16 cellular contexts compared by ENCODE assay signal in the genomic region with DNA sequence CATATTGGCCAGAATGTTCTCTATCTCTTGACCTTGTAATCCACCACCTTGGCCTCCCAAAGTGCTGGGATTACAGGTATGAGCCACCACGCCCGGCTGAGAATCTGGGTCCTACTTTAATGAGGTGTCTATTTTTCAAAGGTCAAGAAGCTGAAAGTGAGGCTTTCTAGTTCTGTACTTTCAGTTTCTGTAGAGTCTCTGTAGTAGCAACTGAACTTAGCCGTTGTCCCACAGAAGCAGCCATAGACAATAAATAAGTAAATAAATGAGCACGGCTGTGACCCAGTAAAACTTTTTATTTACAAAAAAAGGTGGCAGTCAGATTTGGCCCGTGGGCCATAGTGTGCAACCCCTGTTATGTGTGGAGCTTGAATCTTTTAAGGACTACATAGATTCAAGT.
DNase-seq lines count a peak whose midpoint lies in the region; ATAC-seq and TF ChIP-seq lines count a peak whose summit lies in the region.
"Had no signal": no experiment of that assay in that cellular context is flagged by ENCODE, and none has a peak within 500 bp of the region (broad histone marks: within the 10 kb centered on the region; RNA-seq: fewer than 3 reads in every experiment).

No MANE protein-coding gene starts in this region.

- intact Hi-C loops in Caco-2 (cut with micrococcal nuclease; ENCODE audit: unreplicated experiment) = no loop called here

- no peaks in the 10 kb centered on the region for H3K27me3 Mint-ChIP-seq in Caco-2 (ENCODE audit: insufficient read depth, unreplicated experiment)

- H3K4me3 ChIP-seq in GM12864 (ENCODE audit: low read depth, low read length) = no peak overlapping the region; the same call in 1 of the 2 replicates
- H3K4me3 ChIP-seq in Caco-2 (ENCODE audit: low read depth, low read length) = no peak overlapping the region
- H3K4me3 ChIP-seq: cardiac muscle cell, smooth muscle cell had no signal

- in situ Hi-C loops in KBM-7 (cut with MboI; ENCODE audit: low pct_unique_long_range_greater_than_20kb, low sequenced_read_pairs) = loop anchor here (25.0 kb wide), 2 partner anchors 301 to 576 kb away; no protein-coding TSS in a partner anchor

- peaks cover 39% of the 10 kb centered on the region for H3K4me1 ChIP-seq in Caco-2

- H3K4me3 Mint-ChIP-seq in Caco-2 (ENCODE audit: unreplicated experiment) = no peak overlapping the region
- H3K4me3 Mint-ChIP-seq: activated T-helper 1 cell treated with anti-CD3 and anti-CD28 coated beads, Interleukin-12 subunit alpha, Interleukin-12 subunit beta, Interleukin-2, Interleukin-4 antibody, amounts not matched to agents 30 ng/mL and 10 ng/mL and 1 ng/mL, durations not matched to agents 14 hours and 24 hours and 36 hours; immature natural killer cell; naive B cell had no signal

- H3K36me3 Mint-ChIP-seq in Caco-2 (ENCODE audit: insufficient read depth, unreplicated experiment) = no peaks in the 10 kb centered on the region
- H3K36me3 Mint-ChIP-seq: naive B cell had no signal

- ATAC-seq in GM19324 (IDR thresholded peaks at IDR 0.05; ENCODE audit: low FRiP score, unreplicated experiment) = peak; percentile 82
- ATAC-seq in HG02623 (IDR thresholded peaks at IDR 0.05; ENCODE audit: unreplicated experiment) = peak; percentile 68
- peak; percentile 83 for ATAC-seq in HG03342 (IDR thresholded peaks at IDR 0.05; ENCODE audit: unreplicated experiment)

- DNase-seq in GM12864 (ENCODE audit: low read depth) (peak; percentile 39), LoVo (ENCODE audit: low spot score) (no peak), KBM-7 (no peak), Caco-2 (no peak), pons (ENCODE audit: low spot score) (no peak)
- DNase-seq: immature natural killer cell, naive B cell, NCI-H510A, SHP77, WERI-Rb-1 had no signal

- CTCF ChIA-PET in Caco-2 (lab: Charles Lee) = no interaction called here

- H3K9me3 ChIP-seq in Caco-2 = no peaks in the 10 kb centered on the region

- no peaks in the 10 kb centered on the region for H3K27me3 ChIP-seq in Caco-2 (replicated peaks; ENCODE audit: control insufficient read depth, insufficient read depth, low read length)
- H3K27me3 ChIP-seq: cardiac muscle cell had no signal

- BruUV-seq in Caco-2 (replicated peaks; lab: Mats Ljungman, UMichigan) = no TSS peak

- peaks cover 36% of the 10 kb centered on the region for H3K4me1 Mint-ChIP-seq in Caco-2 (ENCODE audit: low read depth, unreplicated experiment)
- H3K4me1 Mint-ChIP-seq: naive B cell had no signal

- POLR2A ChIA-PET in Caco-2 (lab: Charles Lee) = no interaction called here

- H3K9me3 Mint-ChIP-seq in Caco-2 (ENCODE audit: unreplicated experiment) = no peaks in the 10 kb centered on the region
- H3K9me3 Mint-ChIP-seq: activated T-helper 1 cell treated with anti-CD3 and anti-CD28 coated beads, Interleukin-12 subunit alpha, Interleukin-12 subunit beta, Interleukin-2, Interleukin-4 antibody, amounts not matched to agents 30 ng/mL and 10 ng/mL and 1 ng/mL, durations not matched to agents 14 hours and 24 hours and 36 hours; immature natural killer cell; naive B cell had no signal

- no peaks in the 10 kb centered on the region for H3K36me3 ChIP-seq in Caco-2 (ENCODE audit: control insufficient read depth, insufficient read depth, low read length)

- TF ChIP-seq CTCF in GM12864 (IDR thresholded peaks at IDR 0.05; ENCODE audit: low read depth, low read length, missing control alignments) = no peak
- TF ChIP-seq CTCF in Caco-2 (IDR thresholded peaks at IDR 0.05; ENCODE audit: insufficient read depth in 1 of 2, low read depth in 1 of 2, low read length in 1 of 2, severe bottlenecking in 1 of 2, unreplicated experiment in 1 of 2) = no peak

- H3K27ac Mint-ChIP-seq in Caco-2 (ENCODE audit: unreplicated experiment) = no peak overlapping the region
- H3K27ac Mint-ChIP-seq: activated T-helper 1 cell treated with anti-CD3 and anti-CD28 coated beads, Interleukin-12 subunit alpha, Interleukin-12 subunit beta, Interleukin-2, Interleukin-4 antibody, amounts not matched to agents 30 ng/mL and 10 ng/mL and 1 ng/mL, durations not matched to agents 14 hours and 24 hours and 36 hours; naive B cell had no signal
